In genomic region chr15:78597583-78597982, GRCh38 we compare ENCODE assay signal across 3 cellular contexts.
TF ChIP-seq lines count a peak whose summit lies in the region.

No MANE protein-coding gene starts in this region.

TF ChIP-seq in A549, 52 proteins besides CTCF, POLR2A, EP300 and RAD21:
- TF ChIP-seq TFCP2L1 (CRISPR knock-in tag; IDR thresholded peaks at IDR 0.05) (no peak), NR3C1 (IDR thresholded peaks at IDR 0.05) (no peak), FOSB (CRISPR knock-in tag; IDR thresholded peaks at IDR 0.05) (no peak), MAFK (IDR thresholded peaks at IDR 0.05; ENCODE audit: partially characterized antibody) (peak; percentile 89), JUN (IDR thresholded peaks at IDR 0.05) (no peak), EHF (CRISPR knock-in tag; IDR thresholded peaks at IDR 0.05) (no peak)

TF ChIP-seq in IMR-90, 13 proteins besides CTCF, POLR2A, EP300 and RAD21:
- TF ChIP-seq RCOR1 (IDR thresholded peaks at IDR 0.05; ENCODE audit: insufficient replicate concordance, low read length) (no peak), MAFK (IDR thresholded peaks at IDR 0.05; ENCODE audit: low read depth, low read length) (peak; percentile 67), CEBPB (IDR thresholded peaks at IDR 0.05; ENCODE audit: low read depth, low read length) (no peak)

TF ChIP-seq in K562, 482 proteins besides CTCF, POLR2A, EP300 and RAD21:
- TF ChIP-seq ZNF316 (IDR thresholded peaks at IDR 0.05) (peak; percentile 80), DIDO1 (tag; IDR thresholded peaks at IDR 0.05; ENCODE audit: low read depth) (no peak), E2F4 (CRISPR knock-in tag; IDR thresholded peaks at IDR 0.05; ENCODE audit: low read depth) (no peak), ERF (CRISPR knock-in tag; IDR thresholded peaks at IDR 0.05) (no peak), MAFG (tag; conservative IDR thresholded peaks at IDR 0.05) (peak; percentile 62), NFYB (IDR thresholded peaks at IDR 0.05; ENCODE audit: extremely low read depth, insufficient read length) (no peak), C11orf30 (IDR thresholded peaks at IDR 0.05; ENCODE audit: low read depth) (peak; percentile 68), SOX6 (IDR thresholded peaks at IDR 0.05) (no peak), MYC (IDR thresholded peaks at IDR 0.05; ENCODE audit: low read depth, low read length) (no peak), MYC (CRISPR knock-in tag; IDR thresholded peaks at IDR 0.05; ENCODE audit: borderline replicate concordance, low read depth) (no peak), MAFF (IDR thresholded peaks at IDR 0.05; ENCODE audit: low read length) (peak; percentile 55), MAFK (IDR thresholded peaks at IDR 0.05; ENCODE audit: low read length) (peak; percentile 51; the same call in 1 of the 2 replicates), CGGBP1 (CRISPR knock-in tag; IDR thresholded peaks at IDR 0.05) (no peak), SIX5 (IDR thresholded peaks at IDR 0.05; ENCODE audit: borderline replicate concordance in 1 of 2, insufficient read depth in 1 of 2, low read depth in 1 of 2, low read length in 2 of 2) (no peak)
- TF ChIP-seq, protein P1, sequence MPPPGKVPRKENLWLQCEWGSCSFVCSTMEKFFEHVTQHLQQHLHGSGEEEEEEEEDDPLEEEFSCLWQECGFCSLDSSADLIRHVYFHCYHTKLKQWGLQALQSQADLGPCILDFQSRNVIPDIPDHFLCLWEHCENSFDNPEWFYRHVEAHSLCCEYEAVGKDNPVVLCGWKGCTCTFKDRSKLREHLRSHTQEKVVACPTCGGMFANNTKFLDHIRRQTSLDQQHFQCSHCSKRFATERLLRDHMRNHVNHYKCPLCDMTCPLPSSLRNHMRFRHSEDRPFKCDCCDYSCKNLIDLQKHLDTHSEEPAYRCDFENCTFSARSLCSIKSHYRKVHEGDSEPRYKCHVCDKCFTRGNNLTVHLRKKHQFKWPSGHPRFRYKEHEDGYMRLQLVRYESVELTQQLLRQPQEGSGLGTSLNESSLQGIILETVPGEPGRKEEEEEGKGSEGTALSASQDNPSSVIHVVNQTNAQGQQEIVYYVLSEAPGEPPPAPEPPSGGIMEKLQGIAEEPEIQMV (tag; conservative IDR thresholded peaks at IDR 0.05; ENCODE audit: low read depth) = no peak
- TF ChIP-seq, protein P2, sequence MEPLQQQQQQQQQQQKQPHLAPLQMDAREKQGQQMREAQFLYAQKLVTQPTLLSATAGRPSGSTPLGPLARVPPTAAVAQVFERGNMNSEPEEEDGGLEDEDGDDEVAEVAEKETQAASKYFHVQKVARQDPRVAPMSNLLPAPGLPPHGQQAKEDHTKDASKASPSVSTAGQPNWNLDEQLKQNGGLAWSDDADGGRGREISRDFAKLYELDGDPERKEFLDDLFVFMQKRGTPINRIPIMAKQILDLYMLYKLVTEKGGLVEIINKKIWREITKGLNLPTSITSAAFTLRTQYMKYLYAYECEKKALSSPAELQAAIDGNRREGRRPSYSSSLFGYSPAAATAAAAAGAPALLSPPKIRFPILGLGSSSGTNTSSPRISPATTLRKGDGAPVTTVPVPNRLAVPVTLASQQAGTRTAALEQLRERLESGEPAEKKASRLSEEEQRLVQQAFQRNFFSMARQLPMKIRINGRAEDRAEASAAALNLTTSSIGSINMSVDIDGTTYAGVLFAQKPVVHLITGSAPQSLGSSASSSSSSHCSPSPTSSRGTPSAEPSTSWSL (CRISPR knock-in tag; IDR thresholded peaks at IDR 0.05; ENCODE audit: borderline replicate concordance) = no peak
